In the genomic region with DNA sequence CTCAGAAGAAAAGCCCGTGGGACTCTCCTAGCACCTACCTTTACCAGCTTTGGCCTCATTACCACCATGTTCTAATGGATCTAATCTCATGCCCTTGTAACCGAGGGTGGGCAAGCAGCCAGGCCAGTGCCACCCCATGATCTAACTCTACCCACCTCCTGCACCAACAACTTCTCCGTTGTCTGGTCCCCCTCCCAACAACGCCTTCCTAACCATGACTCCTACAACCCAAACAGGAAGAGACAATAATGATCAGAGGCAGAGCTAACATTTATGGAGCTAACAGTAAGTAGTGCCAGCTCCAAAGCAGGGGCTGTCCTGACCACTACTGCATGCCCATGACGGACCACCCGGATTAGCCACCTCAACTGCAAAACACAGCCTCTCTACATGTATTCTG, we compare ENCODE assay signal across 13 cellular contexts. TPM values are rescaled to one million over a fixed set of nuclear protein-coding genes. Genes with fewer than 3 reads are reported as not detected.
A peak's percentile ranks its signal among the peaks of the same experiment; 100 is the strongest.
DNase-seq lines count a peak whose midpoint lies in the region; ATAC-seq, FAIRE-seq and TF ChIP-seq lines count a peak whose summit lies in the region.
"Had no signal": no experiment of that assay in that cellular context is flagged by ENCODE, and none has a peak within 500 bp of the region (broad histone marks: within the 10 kb centered on the region; RNA-seq: fewer than 3 reads in every experiment).

No MANE protein-coding gene starts in this region.

- H3K4me1 Mint-ChIP-seq in activated T-cell treated with anti-CD3 and anti-CD28 coated beads, Interleukin-2, amount 50 U/mL, for 4 hours (ENCODE audit: low read depth) = peaks cover 72% of the 10 kb centered on the region
- H3K4me1 Mint-ChIP-seq in T-cell = peaks cover 70 to 78% (median 74%) of the 10 kb centered on the region in 3 donors

- CTCF ChIA-PET in T-cell (lab: Charles Lee) = no interaction called here

- H3K4me3 Mint-ChIP-seq in activated T-cell treated with anti-CD3 and anti-CD28 coated beads, Interleukin-2, amount 50 U/mL, for 4 hours = peak overlapping the region; percentile 100
- H3K4me3 Mint-ChIP-seq in T-cell = peak overlapping the region in 2 of 3 donors; percentile 11 to 22

- H3K9ac ChIP-seq in keratinocyte (ENCODE audit: control insufficient read depth, extremely low read depth, insufficient read depth, low read length) = no peak overlapping the region

- WGBS in lower leg skin, 2 donors = 33 to 46% methylated on average over 6 of the region's 6 CpGs

- TF ChIP-seq POLR2A in lower leg skin (IDR thresholded peaks at IDR 0.05) = no peak

- peak overlapping the region; percentile 72 for H3K4me2 ChIP-seq in keratinocyte (ENCODE audit: control insufficient read depth, extremely low read depth, insufficient read depth, low read depth, low read length)

- dilution Hi-C loops in keratinocyte (cut with MboI; ENCODE audit: extremely low pct_ligation_motif_present, low sequenced_read_pairs) = no loop called here

- no peak for ATAC-seq in activated T-cell treated with anti-CD3 and anti-CD28 coated beads, Interleukin-2, amount 50 U/mL, for 4 hours
- ATAC-seq in T-cell (replicated peaks in 1 of 4) (no peak), thoracic aorta (ENCODE audit: insufficient number of reproducible peaks, low FRiP score, low read depth) (no peak), HG02678 (IDR thresholded peaks at IDR 0.05; ENCODE audit: unreplicated experiment) (no peak)

- peaks cover 5% of the 10 kb centered on the region for H3K36me3 Mint-ChIP-seq in activated T-cell treated with anti-CD3 and anti-CD28 coated beads, Interleukin-2, amount 50 U/mL, for 4 hours (ENCODE audit: insufficient read depth)
- H3K36me3 Mint-ChIP-seq in T-cell = peaks cover 3% of the 10 kb centered on the region

- peaks cover 3% of the 10 kb centered on the region for H3K9me1 ChIP-seq in keratinocyte (ENCODE audit: control insufficient read depth, extremely low read depth, insufficient read depth, low read length)

- no peak for DNase-seq in activated T-cell treated with anti-CD3 and anti-CD28 coated beads, Interleukin-2, amount 50 U/mL, for 4 hours
- no peak for DNase-seq in activated T-cell treated with anti-CD3 and anti-CD28 coated beads, Interleukin-2, amount 50 U/mL, for 1 hour
- peak in 1 of 34 experiments; percentile 9 for DNase-seq in T-cell
- no peak for DNase-seq in keratinocyte (ENCODE audit: low read depth, low spot score)
- DNase-seq in thoracic aorta (ENCODE audit: low spot score) = no peak
- no peak for DNase-seq in SK-N-DZ (ENCODE audit: low spot score)
- DNase-seq in lower leg skin (ENCODE audit: low spot score in 2 of 2) = no peak
- DNase-seq: activated CD4-positive, alpha-beta T cell treated with anti-CD3 and anti-CD28 coated beads, Interleukin-2, amount 50 U/mL, for 48 hours; MV-4-11; RPMI8226; stimulated activated CD4-positive, alpha-beta T cell treated with anti-CD3 and anti-CD28 coated beads, Interleukin-4, amount 100 ng/mL, for 1 hour had no signal

- peak overlapping the region; percentile 74 to 83 for H3K27ac Mint-ChIP-seq in T-cell

- POLR2A ChIA-PET in T-cell (lab: Charles Lee) = interaction anchor here in 1 of 2 donors (0.6 kb wide), 1 partner anchor 277 kb away, joined by 3 read pairs; no protein-coding TSS in a partner anchor

- intact Hi-C loops in lower leg skin (cut with DNase I; ENCODE audit: low total_unique reads) = no loop called here

- no peak for FAIRE-seq in keratinocyte (lab: Jason Lieb, UNC)

- H4K20me1 ChIP-seq in keratinocyte (ENCODE audit: control insufficient read depth, extremely low read depth, insufficient read depth, low read length) = peaks cover 6% of the 10 kb centered on the region

- peaks cover 70% of the 10 kb centered on the region for H3K79me2 ChIP-seq in keratinocyte (ENCODE audit: control insufficient read depth, insufficient read depth, low read length)

- no peaks in the 10 kb centered on the region for H3K9me3 Mint-ChIP-seq in activated T-cell treated with anti-CD3 and anti-CD28 coated beads, Interleukin-2, amount 50 U/mL, for 4 hours
- H3K9me3 Mint-ChIP-seq in T-cell = no peaks in the 10 kb centered on the region

- H2AFZ ChIP-seq in keratinocyte (ENCODE audit: control insufficient read depth, low read length) = peak overlapping the region; percentile 55

- H3K9me3 ChIP-seq in keratinocyte (ENCODE audit: control insufficient read depth, low read depth, low read length) (no peaks in the 10 kb centered on the region), thoracic aorta (no peaks in the 10 kb centered on the region)

- H3K36me3 ChIP-seq in keratinocyte (ENCODE audit: control insufficient read depth in 2 of 2, extremely low read depth in 1 of 2, insufficient read depth in 2 of 2, low read length in 2 of 2) = no peaks in the 10 kb centered on the region
- H3K36me3 ChIP-seq in thoracic aorta = no peaks in the 10 kb centered on the region
- H3K36me3 ChIP-seq: cardiac muscle cell had no signal

- no peaks in the 10 kb centered on the region for H3K27me3 Mint-ChIP-seq in activated T-cell treated with anti-CD3 and anti-CD28 coated beads, Interleukin-2, amount 50 U/mL, for 4 hours (ENCODE audit: low read depth)
- no peaks in the 10 kb centered on the region for H3K27me3 Mint-ChIP-seq in T-cell

- H3K27ac ChIP-seq in keratinocyte (ENCODE audit: control insufficient read depth, insufficient read depth, low read length) = peak overlapping the region; percentile 86
- peak overlapping the region; percentile 1 to 30 for H3K27ac ChIP-seq in thoracic aorta
- H3K27ac ChIP-seq: cardiac muscle cell had no signal

- peak overlapping the region in 1 of 3 experiments; percentile 24 for H3K4me3 ChIP-seq in keratinocyte (ENCODE audit: control insufficient read depth in 2 of 3, extremely low read depth in 1 of 3, insufficient read depth in 2 of 3, low read depth in 1 of 3, low read length in 3 of 3)
- no peak overlapping the region for H3K4me3 ChIP-seq in thoracic aorta
- H3K4me3 ChIP-seq in lower leg skin (ENCODE audit: low read depth, poor library complexity, severe bottlenecking) = no peak overlapping the region
- H3K4me3 ChIP-seq: cardiac muscle cell had no signal

- no peaks in the 10 kb centered on the region for H3K27me3 ChIP-seq in keratinocyte (ENCODE audit: control insufficient read depth, extremely low read depth, insufficient read depth, low read length)
- H3K27me3 ChIP-seq in thoracic aorta (replicated peaks; ENCODE audit: insufficient read depth) = no peaks in the 10 kb centered on the region
- H3K27me3 ChIP-seq: cardiac muscle cell had no signal

- TF ChIP-seq CTCF in keratinocyte (optimal IDR thresholded peaks at IDR 0.05 in 1 of 3, IDR thresholded peaks at IDR 0.05 in 1 of 3, conservative IDR thresholded peaks at IDR 0.05 in 1 of 3; ENCODE audit: extremely low read depth in 1 of 3, insufficient read depth in 2 of 3, low read length in 3 of 3) = no peak
- no peak for TF ChIP-seq CTCF in thoracic aorta (IDR thresholded peaks at IDR 0.05)
- TF ChIP-seq CTCF in lower leg skin (IDR thresholded peaks at IDR 0.05) = no peak

- H3K4me1 ChIP-seq in keratinocyte (ENCODE audit: control insufficient read depth, extremely low read depth, insufficient read depth, low read length) (peaks cover 31% of the 10 kb centered on the region), thoracic aorta (ENCODE audit: control insufficient read depth in 1 of 2, low read depth in 2 of 2) (peaks cover 36 to 71% of the 10 kb centered on the region in 2 donors)

RNA-seq across cellular contexts. Expression of gene USP12, which starts 3.5 kb away (rescaled TPM):
- total RNA-seq in activated T-cell treated with anti-CD3 and anti-CD28 coated beads, Interleukin-2, amount 50 U/mL, for 4 hours = 10 to 100 TPM; 48.0 to 60.7 (median 51.1) TPM
- total RNA-seq in T-cell = 10 to 100 TPM; 20.9 to 43.6 (median 21.8) TPM
- 9.7 to 20.7 TPM (median 11.2 TPM) in 3 replicates for polyA plus RNA-seq in keratinocyte
- 11.4 TPM for polyA plus RNA-seq in keratinocyte (2011; ENCODE audit: low read depth)
- 9.4 and 19.0 TPM in 2 replicates for polyA plus RNA-seq in keratinocyte (2011; cell fraction: cytosol; rRNA removed)
- 9.1 and 11.4 TPM in 2 replicates for polyA plus RNA-seq in keratinocyte (2011; cell fraction: nucleus; rRNA removed)
- 12.9 and 19.2 TPM in 2 replicates for polyA plus RNA-seq in keratinocyte (2012; ENCODE audit: low replicate concordance)
- 2.1 to 19.8 TPM (median 9.6 TPM) in 3 replicates for polyA minus RNA-seq in keratinocyte
- polyA minus RNA-seq in keratinocyte (2011; cell fraction: cytosol; rRNA and poly(A)+ RNA removed) = 9.2 TPM
- polyA minus RNA-seq in keratinocyte (2011; cell fraction: nucleus; rRNA and poly(A)+ RNA removed) = 8.4 and 16.5 TPM in 2 replicates
- total RNA-seq in thoracic aorta = 10 to 100 TPM; 22.6 to 40.5 TPM
- 9.9 and 11.5 TPM in 2 replicates for polyA plus RNA-seq in SK-N-DZ (2014; cell fraction: cytosol; rRNA removed)
- polyA plus RNA-seq in SK-N-DZ (2014; cell fraction: nucleus; rRNA removed) = 9.3 and 10.7 TPM in 2 replicates
- total RNA-seq in lower leg skin = 10 to 100 TPM; 23.0 to 30.9 (median 26.9) TPM
